16 cellular contexts compared by ENCODE assay signal in the genomic region with DNA sequence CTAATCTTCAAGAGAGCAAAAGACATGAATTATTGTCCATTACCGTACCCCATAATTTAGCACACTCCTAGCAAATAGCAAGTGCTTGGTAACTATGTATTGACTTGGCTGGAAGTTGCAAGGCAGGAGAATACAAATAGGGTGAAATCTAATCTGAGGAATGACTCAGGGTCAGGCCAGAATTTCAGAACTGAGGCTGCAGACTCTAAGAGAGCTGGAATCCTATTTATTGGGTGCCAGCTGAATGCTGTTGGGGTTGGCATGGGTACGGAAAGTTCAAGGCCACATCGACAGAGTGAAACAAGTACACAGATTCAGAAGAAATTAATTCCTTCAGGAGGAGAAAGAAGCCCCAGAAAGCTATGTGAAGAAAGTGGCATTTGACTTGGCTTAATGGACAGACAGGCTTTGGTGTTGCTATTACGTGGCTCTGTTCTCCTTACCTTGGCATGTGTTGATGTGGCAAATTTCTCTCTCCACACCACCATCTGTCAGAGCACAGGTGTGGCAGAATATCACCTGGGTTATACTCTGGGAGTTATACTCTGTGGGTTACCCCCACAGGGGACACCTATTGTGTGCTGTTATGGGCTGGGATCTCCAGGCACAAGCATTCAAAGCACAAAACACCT. TPM values are rescaled to one million over a fixed set of nuclear protein-coding genes. Genes with fewer than 3 reads are reported as not detected.
DNase-seq lines count a peak whose midpoint lies in the region; ATAC-seq and TF ChIP-seq lines count a peak whose summit lies in the region.
"Had no signal": no experiment of that assay in that cellular context is flagged by ENCODE, and none has a peak within 500 bp of the region (broad histone marks: within the 10 kb centered on the region; RNA-seq: fewer than 3 reads in every experiment).

No MANE protein-coding gene starts in this region.

- H3K27me3 ChIP-seq in trophoblast cell (ENCODE audit: insufficient read depth, low read length) (no peaks in the 10 kb centered on the region), upper lobe of left lung (no peaks in the 10 kb centered on the region)

- H4K8ac ChIP-seq in trophoblast cell (ENCODE audit: low read depth, low read length): no peak overlapping the region

- H3K4me2 ChIP-seq in trophoblast cell (ENCODE audit: low read length): no peak overlapping the region

- H3K79me2 ChIP-seq in trophoblast cell (ENCODE audit: control insufficient read depth, insufficient read depth, low read length, poor library complexity): no peaks in the 10 kb centered on the region

- no peak for TF ChIP-seq POLR2A in upper lobe of left lung (IDR thresholded peaks at IDR 0.05)

- ATAC-seq in upper lobe of left lung (ENCODE audit: low FRiP score in 2 of 2) (no peak), HG02798 (IDR thresholded peaks at IDR 0.05; ENCODE audit: poor library complexity, unreplicated experiment) (no peak)
- ATAC-seq: CD8-positive, alpha-beta T cell had no signal

- H2BK5ac ChIP-seq in trophoblast cell (ENCODE audit: low read depth, low read length, poor library complexity): no peak overlapping the region

- H2AK5ac ChIP-seq in trophoblast cell (ENCODE audit: low read length): no peak overlapping the region

- H2AFZ ChIP-seq in trophoblast cell (ENCODE audit: insufficient read depth, low read length, poor library complexity): no peak overlapping the region
- H2AFZ ChIP-seq: GM23338 had no signal

- H3K9me3 ChIP-seq in trophoblast cell (ENCODE audit: insufficient read depth, low read depth, low read length) (peaks cover 1% of the 10 kb centered on the region), upper lobe of left lung (no peaks in the 10 kb centered on the region)

- peak overlapping the region; percentile 28 for H3K23ac ChIP-seq in trophoblast cell (ENCODE audit: low read length)

- H3K18ac ChIP-seq in trophoblast cell (ENCODE audit: low read length): no peak overlapping the region

- no CpG with 5 or more reads among the region's 4 CpGs for WGBS in trophoblast cell (ENCODE audit: extremely low coverage, insufficient coverage, insufficient read length)
- WGBS in upper lobe of left lung, 2 donors: 79 to 88% methylated on average over 4 of the region's 4 CpGs

- H3K4me3 ChIP-seq in trophoblast cell (ENCODE audit: low read depth, low read length): no peak overlapping the region
- no peak overlapping the region for H3K4me3 ChIP-seq in upper lobe of left lung
- H3K4me3 ChIP-seq: GM23338 had no signal

- H2BK120ac ChIP-seq in trophoblast cell (ENCODE audit: insufficient read depth, low read length, poor library complexity): no peak overlapping the region

- H3K4ac ChIP-seq in trophoblast cell (ENCODE audit: low read depth, low read length): no peak overlapping the region

- H3K14ac ChIP-seq in trophoblast cell (ENCODE audit: low read length): no peak overlapping the region

- no peaks in the 10 kb centered on the region for H3K4me1 ChIP-seq in trophoblast cell (ENCODE audit: control insufficient read depth in 1 of 2, insufficient read depth in 2 of 2, low read length in 2 of 2)
- H3K4me1 ChIP-seq in upper lobe of left lung: no peaks in the 10 kb centered on the region

- TF ChIP-seq CTCF in upper lobe of left lung (IDR thresholded peaks at IDR 0.05): no peak

- H2BK12ac ChIP-seq in trophoblast cell (ENCODE audit: low read length): no peak overlapping the region

- no peaks in the 10 kb centered on the region for H3K36me3 ChIP-seq in trophoblast cell (ENCODE audit: control insufficient read depth in 1 of 2, insufficient read depth in 2 of 2, low read length in 2 of 2)
- H3K36me3 ChIP-seq in upper lobe of left lung: no peaks in the 10 kb centered on the region

- no peak overlapping the region for H4K12ac ChIP-seq in trophoblast cell (ENCODE audit: low read depth, low read length)

- DNase-seq in NCI-H1417 (lab: John Stamatoyannopoulos, UW) (peak in 2 of 3 experiments; percentile 17 to 68), NCI-H1417 treated with DMSO at 0.1 percent for 48 hours (lab: John Stamatoyannopoulos, UW) (no peak), NCI-H69 (lab: John Stamatoyannopoulos, UW) (peak; percentile 89), trophoblast cell (no peak), superior temporal gyrus (ENCODE audit: extremely low spot score) (peak; percentile 10), upper lobe of left lung (no peak)
- DNase-seq: CD8-positive, alpha-beta T cell; COR-L47; DMS153; DMS79 treated with DMSO at 0.1 percent for 48 hours; EL; H7 had no signal

- no peak overlapping the region for H3K9ac ChIP-seq in trophoblast cell (ENCODE audit: low read length)

- H4K91ac ChIP-seq in trophoblast cell (ENCODE audit: low read depth, low read length): no peak overlapping the region

- H3K27ac ChIP-seq in trophoblast cell (ENCODE audit: low read depth, low read length) (no peak overlapping the region), upper lobe of left lung (no peak overlapping the region)
- H3K27ac ChIP-seq: 22Rv1 had no signal

- no peaks in the 10 kb centered on the region for H3K79me1 ChIP-seq in trophoblast cell (ENCODE audit: low read length)

- TF ChIP-seq EP300 in upper lobe of left lung (IDR thresholded peaks at IDR 0.05): no peak

RNA-seq across cellular contexts. Expression of gene ASTN2, which starts 20.9 kb away (rescaled TPM):
- 4.4 and 4.5 TPM in 2 replicates for polyA plus RNA-seq in trophoblast cell (2013)
- total RNA-seq in upper lobe of left lung: 1 to 10 TPM; 2.0 to 7.5 (median 3.4) TPM
- polyA plus RNA-seq: CD14-positive monocyte had no signal

Comparison
In these comparisons a context has a peak if more than half of its experiments do, and no peak if none do; other contexts are left out.
1. DNase-seq: peak in NCI-H1417 (2 of 3), NCI-H69 (single experiment) and superior temporal gyrus (single experiment); none in NCI-H1417 treated with DMSO at 0.1 percent for 48 hours (single experiment), trophoblast cell (0 of 2) and upper lobe of left lung (0 of 2).